ENCODE assay signal across 1 cellular context in genomic region chrY:20740609-20741008, GRCh38.
TF ChIP-seq lines count a peak whose summit lies in the region.

No MANE protein-coding gene starts in this region.

TF ChIP-seq in HepG2, 621 proteins besides CTCF, POLR2A, EP300 and RAD21 (continued from another document):
- no peak for TF ChIP-seq FOXP4 (CRISPR knock-in tag; IDR thresholded peaks at IDR 0.05)
- no peak for TF ChIP-seq MBNL3 (CRISPR knock-in tag; conservative IDR thresholded peaks at IDR 0.05)
- peak; percentile 71 for TF ChIP-seq SMC3 (IDR thresholded peaks at IDR 0.05; ENCODE audit: low read length)
- no peak for TF ChIP-seq ZNF672 (CRISPR knock-in tag; IDR thresholded peaks at IDR 0.05)
- TF ChIP-seq STAG1 (CRISPR knock-in tag; IDR thresholded peaks at IDR 0.05): peak; percentile 79
- TF ChIP-seq BRD4 (CRISPR knock-in tag; IDR thresholded peaks at IDR 0.05): no peak
- TF ChIP-seq ZMAT5 (CRISPR knock-in tag; IDR thresholded peaks at IDR 0.05; ENCODE audit: borderline replicate concordance, low read depth): no peak
- no peak for TF ChIP-seq CERS6 (CRISPR knock-in tag; IDR thresholded peaks at IDR 0.05)
- no peak for TF ChIP-seq NCOA2 (CRISPR knock-in tag; IDR thresholded peaks at IDR 0.05)
- TF ChIP-seq HNF4G (IDR thresholded peaks at IDR 0.05; ENCODE audit: borderline replicate concordance, low read depth, low read length): no peak
- no peak for TF ChIP-seq HNF4G (CRISPR knock-in tag; IDR thresholded peaks at IDR 0.05; ENCODE audit: borderline replicate concordance, low read depth)
